In the genomic region with DNA sequence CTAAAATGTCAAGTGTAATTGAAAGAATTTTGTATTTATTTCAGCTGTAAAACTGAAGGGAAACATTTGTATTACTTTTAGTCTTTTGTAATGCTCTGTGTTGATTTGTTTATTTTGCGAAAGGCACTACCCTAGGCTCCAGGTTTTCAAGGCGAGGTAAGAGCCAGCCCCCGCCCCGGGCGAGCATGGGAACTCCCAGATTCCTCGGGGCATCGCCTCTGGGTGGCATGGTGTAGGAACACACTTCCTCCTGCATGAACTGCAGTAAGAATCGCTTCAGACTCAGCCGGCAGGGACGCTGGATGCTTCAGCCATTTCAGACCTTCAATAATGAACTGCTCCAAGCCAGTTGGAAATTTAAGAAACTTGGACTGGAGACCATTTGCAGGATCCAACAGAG, we compare ENCODE assay signal across 16 cellular contexts.
"Had no signal": no experiment of that assay in that cellular context is flagged by ENCODE, and none has a peak within 500 bp of the region (broad histone marks: within the 10 kb centered on the region; RNA-seq: fewer than 3 reads in every experiment).

No MANE protein-coding gene starts in this region.

- H3K27ac ChIP-seq: epithelial cell of prostate, left lung, lower lobe of right lung, right atrium auricular region had no signal

- H3K4me3 ChIP-seq: esophagus squamous epithelium, heart left ventricle, left lung, lower lobe of right lung, right atrium auricular region, smooth muscle cell had no signal

- H3K27ac Mint-ChIP-seq: naive thymus-derived CD4-positive, alpha-beta T cell; type B pancreatic cell had no signal

- H3K9me3 ChIP-seq: left lung, lower lobe of right lung had no signal

- DNase-seq: effector memory CD4-positive, alpha-beta T cell; esophagus squamous epithelium; foreskin fibroblast; hippocampal formation; left lung; lower lobe of right lung; mesenchymal stem cell; naive thymus-derived CD4-positive, alpha-beta T cell; posterior cingulate gyrus; stimulated activated CD4-positive, alpha-beta T cell treated with anti-CD3 and anti-CD28 coated beads, Interleukin-2, amount 100 ng/mL, for 48 hours; stimulated activated naive CD4-positive, alpha-beta T cell treated with Interleukin-2 at 50 U/mL for 16 hours had no signal

- H3K36me3 ChIP-seq: esophagus squamous epithelium, heart left ventricle, left lung, lower lobe of right lung, right atrium auricular region had no signal

- H3K27me3 ChIP-seq: esophagus squamous epithelium, right atrium auricular region had no signal

- ATAC-seq: naive thymus-derived CD4-positive, alpha-beta T cell had no signal

- H3K4me1 ChIP-seq: lower lobe of right lung, right atrium auricular region had no signal

- H3K4me2 ChIP-seq: smooth muscle cell had no signal

- H3K4me3 Mint-ChIP-seq: naive thymus-derived CD4-positive, alpha-beta T cell; type B pancreatic cell had no signal

- H3K36me3 Mint-ChIP-seq: naive thymus-derived CD4-positive, alpha-beta T cell; type B pancreatic cell had no signal
